16 cellular contexts compared by ENCODE assay signal in genomic region chr4:172168888-172169287, GRCh38.
A peak's percentile ranks its signal among the peaks of the same experiment; 100 is the strongest.
DNase-seq lines count a peak whose midpoint lies in the region; ATAC-seq and TF ChIP-seq lines count a peak whose summit lies in the region.
"Had no signal": no experiment of that assay in that cellular context is flagged by ENCODE, and none has a peak within 500 bp of the region (broad histone marks: within the 10 kb centered on the region; RNA-seq: fewer than 3 reads in every experiment).

No MANE protein-coding gene starts in this region.

- no TSS peak for BruUV-seq in IMR-90 (replicated peaks; lab: Mats Ljungman, UMichigan)

- no peak for TF ChIP-seq RAD21 in IMR-90 (IDR thresholded peaks at IDR 0.05; ENCODE audit: low read length)

- CTCF ChIA-PET in AG04450 (lab: Charles Lee), result no interaction called here
- CTCF ChIA-PET in IMR-90 (lab: Yijun Ruan, JAX), result no interaction called here

- no peak overlapping the region for H3K4me2 ChIP-seq in IMR-90 (ENCODE audit: low read depth, low read length)
- H3K4me2 ChIP-seq: A549 had no signal

- dilution Hi-C loops in IMR-90 (cut with HindIII; ENCODE audit: low sequenced_read_pairs, unreplicated experiment), result no loop called here

- H3K9ac ChIP-seq in IMR-90 (ENCODE audit: low read depth, low read length), result no peak overlapping the region

- H2BK120ac ChIP-seq in IMR-90 (ENCODE audit: low read depth, low read length), result no peak overlapping the region

- no peak overlapping the region for H4K5ac ChIP-seq in IMR-90 (ENCODE audit: low read depth, low read length)

- no CpG with 5 or more reads among the region's 2 CpGs for WGBS in IMR-90 (ENCODE audit: extremely low coverage in 2 of 2, insufficient read length in 1 of 2), 2 experiments

- H3K79me1 ChIP-seq in IMR-90 (ENCODE audit: low read depth in 1 of 2, low read length in 2 of 2), result no peaks in the 10 kb centered on the region

- DNase-seq in AG04450 (ENCODE audit: low read depth, low spot score), result peak; percentile 13
- peak; percentile 67 for DNase-seq in IMR-90
- peak; percentile 11 for DNase-seq in choroid plexus epithelial cell (ENCODE audit: low read depth)
- DNase-seq in fibroblast of the conjunctiva (ENCODE audit: low read depth), result peak; percentile 1
- DNase-seq in AG20443 (ENCODE audit: low spot score), result no peak
- no peak for DNase-seq in sciatic nerve (ENCODE audit: low spot score)
- DNase-seq: BE2C; Caco-2; CD4-positive, alpha-beta T cell; GDM1 had no signal

- no peaks in the 10 kb centered on the region for H3K4me1 ChIP-seq in IMR-90 (ENCODE audit: control insufficient read depth, insufficient read depth, low read length)
- H3K4me1 ChIP-seq: A549, BE2C, HAP-1 had no signal

- H3K27ac ChIP-seq in AG04450 (ENCODE audit: low read depth, low read length) (no peak overlapping the region), IMR-90 (ENCODE audit: insufficient read depth, low read length) (peak overlapping the region; percentile 3; the same call in 1 of the 2 replicates)
- H3K27ac ChIP-seq: 22Rv1, A549, C4-2B had no signal

- H3K18ac ChIP-seq in IMR-90 (ENCODE audit: low read depth, low read length), result no peak overlapping the region; the same call in 1 of the 2 replicates

- no peak for TF ChIP-seq POLR2A in IMR-90 (IDR thresholded peaks at IDR 0.05; ENCODE audit: low read depth, low read length)

- H2BK20ac ChIP-seq in IMR-90 (ENCODE audit: low read depth, low read length), result no peak overlapping the region

- no peak overlapping the region for H3K4ac ChIP-seq in IMR-90 (ENCODE audit: low read depth, low read length)

- no peaks in the 10 kb centered on the region for H3K36me3 ChIP-seq in IMR-90 (ENCODE audit: control insufficient read depth, insufficient read depth, low read length)
- H3K36me3 ChIP-seq: BE2C, HAP-1 had no signal

- H3K9me1 ChIP-seq in IMR-90 (ENCODE audit: insufficient read depth, low read length), result no peaks in the 10 kb centered on the region

- no peak overlapping the region for H2AK9ac ChIP-seq in IMR-90 (replicated peaks; ENCODE audit: low read depth, low read length, poor library complexity)

- H4K20me1 ChIP-seq in IMR-90 (ENCODE audit: insufficient read depth, low read length), result no peaks in the 10 kb centered on the region

- intact Hi-C loops in IMR-90 (cut with micrococcal nuclease), result no loop called here
- intact Hi-C loops in sciatic nerve (cut with DNase I), result no loop called here

- no peak overlapping the region for H3K56ac ChIP-seq in IMR-90 (ENCODE audit: extremely low read depth, insufficient read depth, low read length)

- no peaks in the 10 kb centered on the region for H3K9me3 ChIP-seq in AG04450 (ENCODE audit: control insufficient read depth, insufficient read depth, low read length)
- peaks cover 2% of the 10 kb centered on the region; the same call in 1 of the 2 replicates for H3K9me3 ChIP-seq in IMR-90 (ENCODE audit: control insufficient read depth, insufficient read depth, low read length)
- H3K9me3 ChIP-seq: A549, BE2C, Caco-2, HAP-1 had no signal

- H3K4me3 ChIP-seq in AG04450 (ENCODE audit: low read depth, low read length) (no peak overlapping the region), IMR-90 (ENCODE audit: insufficient read depth, low read depth, low read length) (no peak overlapping the region), choroid plexus epithelial cell (ENCODE audit: low read depth, low read length) (no peak overlapping the region)
- H3K4me3 ChIP-seq: A549, HAP-1 had no signal

- peak overlapping the region; percentile 21 for H2BK5ac ChIP-seq in IMR-90 (ENCODE audit: low read depth, low read length, poor library complexity, severe bottlenecking)

- no peak overlapping the region for H2BK15ac ChIP-seq in IMR-90 (ENCODE audit: low read depth, low read length)

- ATAC-seq in IMR-90 (ENCODE audit: low read depth) (peak; percentile 61; the same call in 1 of the 2 replicates), HG02588 (IDR thresholded peaks at IDR 0.05; ENCODE audit: unreplicated experiment) (no peak), sciatic nerve (no peak), GM19351 (IDR thresholded peaks at IDR 0.05; ENCODE audit: unreplicated experiment) (no peak)
- ATAC-seq: A549 had no signal

- H3K27me3 ChIP-seq in AG04450 (ENCODE audit: control insufficient read depth, insufficient read depth, low read length) (no peaks in the 10 kb centered on the region), IMR-90 (ENCODE audit: control insufficient read depth, insufficient read depth, low read length) (no peaks in the 10 kb centered on the region)
- H3K27me3 ChIP-seq: BE2C had no signal

- no peak overlapping the region for H3K23ac ChIP-seq in IMR-90 (ENCODE audit: low read depth, low read length)

- H3K14ac ChIP-seq in IMR-90 (replicated peaks; ENCODE audit: low read depth, low read length), result no peak overlapping the region

- TF ChIP-seq CTCF in AG04450 (IDR thresholded peaks at IDR 0.05; ENCODE audit: low read depth, low read length), result no peak
- TF ChIP-seq CTCF in IMR-90 (conservative IDR thresholded peaks at IDR 0.05; ENCODE audit: low read depth, low read length), result no peak
- no peak for TF ChIP-seq CTCF in choroid plexus epithelial cell (conservative IDR thresholded peaks at IDR 0.05; ENCODE audit: low read depth, low read length)

- H2AK5ac ChIP-seq in IMR-90 (ENCODE audit: low read depth, low read length), result no peak overlapping the region

- POLR2A ChIA-PET in AG04450 (lab: Yijun Ruan, JAX) (no interaction called here), IMR-90 (lab: Charles Lee; ENCODE audit: unreplicated experiment) (no interaction called here)

- no peak overlapping the region for H4K91ac ChIP-seq in IMR-90 (ENCODE audit: insufficient read depth, low read depth, low read length)

- H4K8ac ChIP-seq in IMR-90 (ENCODE audit: low read depth in 2 of 2, low read length in 2 of 2), result no peak overlapping the region; a peak in 2 of 4 replicates

- in situ Hi-C loops in IMR-90 (cut with MboI; ENCODE audit: low sequenced_read_pairs), result no loop called here

- no peak overlapping the region for H2AFZ ChIP-seq in IMR-90 (replicated peaks; ENCODE audit: low read length, poor library complexity)

TF ChIP-seq in IMR-90, 13 proteins besides CTCF, POLR2A, EP300 and RAD21:
- TF ChIP-seq SMC3 (IDR thresholded peaks at IDR 0.05; ENCODE audit: low read depth, low read length) (no peak), CEBPB (IDR thresholded peaks at IDR 0.05; ENCODE audit: low read depth, low read length) (peak; percentile 49; the same call in 1 of the 2 replicates)

Comparison
In these comparisons a context has a peak if more than half of its experiments do, and no peak if none do; other contexts are left out.
1. DNase-seq: peak in AG04450 (single experiment), IMR-90 (single experiment), choroid plexus epithelial cell (single experiment) and fibroblast of the conjunctiva (single experiment); none in AG20443 (single experiment) and sciatic nerve (single experiment).